In the genomic region with DNA sequence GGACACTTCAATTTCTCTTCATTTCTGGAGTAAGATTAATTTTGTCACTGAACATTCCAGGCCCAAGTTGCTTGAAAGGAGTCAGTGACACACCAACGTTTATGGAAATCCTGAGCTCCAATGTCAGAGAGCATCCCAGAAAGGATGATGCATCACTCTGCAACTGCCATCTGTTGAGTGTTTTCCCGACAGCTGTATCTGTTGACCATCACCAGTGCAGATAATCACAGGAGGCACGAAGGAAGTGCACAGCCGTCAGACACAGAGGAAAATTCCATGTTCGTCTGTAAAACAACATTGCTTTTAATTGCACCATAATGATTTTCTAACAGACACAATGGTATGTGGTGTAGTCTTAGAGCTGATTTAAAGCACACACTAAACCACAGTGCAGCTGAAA, we compare ENCODE assay signal across 17 cellular contexts.
DNase-seq lines count a peak whose midpoint lies in the region; TF ChIP-seq lines count a peak whose summit lies in the region.
"Had no signal": no experiment of that assay in that cellular context is flagged by ENCODE, and none has a peak within 500 bp of the region (broad histone marks: within the 10 kb centered on the region; RNA-seq: fewer than 3 reads in every experiment).

No MANE protein-coding gene starts in this region.

- no peaks in the 10 kb centered on the region for H3F3A ChIP-seq in neural progenitor cell (ENCODE audit: low read depth)

- CTCF ChIA-PET in mammary epithelial cell (lab: Charles Lee; ENCODE audit: low non-redundant PET), result no interaction called here

- intact Hi-C loops in mammary epithelial cell (cut with micrococcal nuclease), result no loop called here

- 88% methylated on average over 5 of the region's 5 CpGs for WGBS in mammary epithelial cell (ENCODE audit: low coverage, missing lambda C conversion rate)

- peaks cover 3% of the 10 kb centered on the region for H3K27me3 Mint-ChIP-seq in neural progenitor cell (ENCODE audit: insufficient read depth, low read depth)
- H3K27me3 Mint-ChIP-seq: activated naive CD8-positive, alpha-beta T cell treated with anti-CD3 and anti-CD28 coated beads, Interleukin-2, amount 50 U/mL, for 24 hours; central memory CD8-positive, alpha-beta T cell; effector memory CD8-positive, alpha-beta T cell; T-helper 17 cell had no signal

- peaks cover 9% of the 10 kb centered on the region for H3K36me3 Mint-ChIP-seq in neural progenitor cell

- dilution Hi-C loops in mammary epithelial cell (cut with HindIII; ENCODE audit: low sequenced_read_pairs), result no loop called here

- H4K20me1 ChIP-seq in neural progenitor cell (ENCODE audit: low read depth), result no peaks in the 10 kb centered on the region
- H4K20me1 ChIP-seq in mammary epithelial cell (ENCODE audit: insufficient read depth, low read length), result no peaks in the 10 kb centered on the region

- no peaks in the 10 kb centered on the region for H3K9me3 ChIP-seq in neural progenitor cell (ENCODE audit: low read depth)
- H3K9me3 ChIP-seq in mammary epithelial cell (replicated peaks; ENCODE audit: insufficient read depth, low read length), result no peaks in the 10 kb centered on the region
- H3K9me3 ChIP-seq: neutrophil had no signal

- H3K4me2 ChIP-seq in neural progenitor cell (no peak overlapping the region), mammary epithelial cell (ENCODE audit: insufficient read depth, low read depth, low read length) (no peak overlapping the region)

- DNase-seq in NCI-H524 (lab: John Stamatoyannopoulos, UW), result peak; percentile 43 to 86
- DNase-seq in NCI-H524 treated with DMSO at 0.1 percent for 48 hours (lab: John Stamatoyannopoulos, UW), result no peak
- DNase-seq in NCI-H748 (lab: John Stamatoyannopoulos, UW; ENCODE audit: unreplicated experiment), result peak; percentile 79
- peak; percentile 23 for DNase-seq in fibroblast of gingiva (ENCODE audit: low read depth)
- DNase-seq in neural progenitor cell (ENCODE audit: low spot score), result no peak
- no peak for DNase-seq in epidermal melanocyte (ENCODE audit: insufficient read length, low spot score)
- no peak for DNase-seq in mammary epithelial cell
- DNase-seq in stimulated activated CD8-positive, alpha-beta memory T cell treated with anti-CD3 and anti-CD28 coated beads, Interleukin-4, amount 100 ng/mL, for 48 hours, result no peak
- DNase-seq: activated CD8-positive, alpha-beta T cell treated with anti-CD3 and anti-CD28 coated beads, Interleukin-2, amount 10 ng/mL, durations not matched to agents 7 days and 5 days; activated naive CD8-positive, alpha-beta T cell treated with anti-CD3 and anti-CD28 coated beads, Interleukin-2, amount 50 U/mL, for 24 hours; effector memory CD8-positive, alpha-beta T cell; NCI-H2029; T-helper 17 cell had no signal

- in situ Hi-C loops in mammary epithelial cell (cut with MboI; ENCODE audit: low sequenced_read_pairs in 2 of 2), result no loop called here

- H3K27ac Mint-ChIP-seq in neural progenitor cell, result peak overlapping the region; percentile 43
- H3K27ac Mint-ChIP-seq: activated CD8-positive, alpha-beta T cell treated with anti-CD3 and anti-CD28 coated beads, Interleukin-2, amount 10 ng/mL, durations not matched to agents 7 days and 5 days; activated naive CD8-positive, alpha-beta T cell treated with anti-CD3 and anti-CD28 coated beads, Interleukin-2, amount 50 U/mL, for 24 hours; activated T-helper 1 cell treated with anti-CD3 and anti-CD28 coated beads, Interleukin-12 subunit alpha, Interleukin-12 subunit beta, Interleukin-2, Interleukin-4 antibody, amounts not matched to agents 30 ng/mL and 10 ng/mL and 1 ng/mL, durations not matched to agents 14 hours and 24 hours and 36 hours; effector memory CD8-positive, alpha-beta T cell; T-helper 17 cell; WTC11 had no signal

- no peak overlapping the region for H3K4me3 ChIP-seq in neural progenitor cell
- H3K4me3 ChIP-seq in mammary epithelial cell (replicated peaks in 1 of 3; ENCODE audit: insufficient read depth in 1 of 3, low read depth in 2 of 3, low read length in 3 of 3), result no peak overlapping the region

- H3K9me3 Mint-ChIP-seq in neural progenitor cell, result peaks cover 7% of the 10 kb centered on the region
- H3K9me3 Mint-ChIP-seq: activated T-helper 1 cell treated with anti-CD3 and anti-CD28 coated beads, Interleukin-12 subunit alpha, Interleukin-12 subunit beta, Interleukin-2, Interleukin-4 antibody, amounts not matched to agents 30 ng/mL and 10 ng/mL and 1 ng/mL, durations not matched to agents 14 hours and 24 hours and 36 hours had no signal

- no TSS peak for BruUV-seq in mammary epithelial cell (replicated peaks; lab: Mats Ljungman, UMichigan)

- peaks cover 7% of the 10 kb centered on the region for H3K4me1 ChIP-seq in neural progenitor cell
- no peaks in the 10 kb centered on the region for H3K4me1 ChIP-seq in mammary epithelial cell (ENCODE audit: insufficient read depth, low read length)

- H3K27me3 ChIP-seq in neural progenitor cell (no peaks in the 10 kb centered on the region), mammary epithelial cell (ENCODE audit: insufficient read depth, low read length) (no peaks in the 10 kb centered on the region)
- H3K27me3 ChIP-seq: neutrophil had no signal

- H2AFZ ChIP-seq in neural progenitor cell (replicated peaks) (no peak overlapping the region), mammary epithelial cell (ENCODE audit: low read depth, low read length) (no peak overlapping the region)

- no peak for TF ChIP-seq CTCF in neural progenitor cell (IDR thresholded peaks at IDR 0.05)
- TF ChIP-seq CTCF in mammary epithelial cell (conservative IDR thresholded peaks at IDR 0.05 in 1 of 2, IDR thresholded peaks at IDR 0.05 in 1 of 2; ENCODE audit: extremely low read depth in 1 of 2, insufficient read depth in 1 of 2, low read depth in 1 of 2, low read length in 2 of 2), result no peak

- H3K9ac ChIP-seq in neural progenitor cell, result no peak overlapping the region
- H3K9ac ChIP-seq in mammary epithelial cell (ENCODE audit: insufficient read depth, low read length), result no peak overlapping the region

- H3K4me1 Mint-ChIP-seq in neural progenitor cell, result peaks cover 40% of the 10 kb centered on the region
- H3K4me1 Mint-ChIP-seq: activated naive CD8-positive, alpha-beta T cell treated with anti-CD3 and anti-CD28 coated beads, Interleukin-2, amount 50 U/mL, for 24 hours; central memory CD8-positive, alpha-beta T cell; T-helper 17 cell had no signal

- H3K36me3 ChIP-seq in neural progenitor cell (no peaks in the 10 kb centered on the region), mammary epithelial cell (ENCODE audit: insufficient read depth, low read length) (no peaks in the 10 kb centered on the region)
- H3K36me3 ChIP-seq: neutrophil had no signal

- no peak overlapping the region for H3K4me3 Mint-ChIP-seq in neural progenitor cell
- H3K4me3 Mint-ChIP-seq: activated CD8-positive, alpha-beta T cell treated with anti-CD3 and anti-CD28 coated beads, Interleukin-2, amount 10 ng/mL, durations not matched to agents 7 days and 5 days; activated naive CD8-positive, alpha-beta T cell treated with anti-CD3 and anti-CD28 coated beads, Interleukin-2, amount 50 U/mL, for 24 hours; activated T-helper 1 cell treated with anti-CD3 and anti-CD28 coated beads, Interleukin-12 subunit alpha, Interleukin-12 subunit beta, Interleukin-2, Interleukin-4 antibody, amounts not matched to agents 30 ng/mL and 10 ng/mL and 1 ng/mL, durations not matched to agents 14 hours and 24 hours and 36 hours; central memory CD8-positive, alpha-beta T cell; effector memory CD8-positive, alpha-beta T cell; T-helper 17 cell; WTC11 had no signal

- no peak overlapping the region for H3K27ac ChIP-seq in neural progenitor cell
- H3K27ac ChIP-seq in mammary epithelial cell (ENCODE audit: insufficient read depth, low read depth, low read length), result no peak overlapping the region
- H3K27ac ChIP-seq: neutrophil had no signal

- H3K79me2 ChIP-seq in neural progenitor cell (ENCODE audit: low read depth) (no peaks in the 10 kb centered on the region), mammary epithelial cell (ENCODE audit: insufficient read depth, low read length) (no peaks in the 10 kb centered on the region)

Comparison
In these comparisons a context has a peak if more than half of its experiments do, and no peak if none do; other contexts are left out.
1. DNase-seq: peak in NCI-H524 (2 of 2), NCI-H748 (single experiment) and fibroblast of gingiva (single experiment); none in NCI-H524 treated with DMSO at 0.1 percent for 48 hours (single experiment), neural progenitor cell (single experiment), epidermal melanocyte (single experiment), mammary epithelial cell (single experiment) and stimulated activated CD8-positive, alpha-beta memory T cell treated with anti-CD3 and anti-CD28 coated beads, Interleukin-4, amount 100 ng/mL, for 48 hours (single experiment).